ENCODE assay signal across 9 cellular contexts in genomic region chr9:93666279-93666784, GRCh38.
"Had no signal": no experiment of that assay in that cellular context is flagged by ENCODE, and none has a peak within 500 bp of the region (broad histone marks: within the 10 kb centered on the region; RNA-seq: fewer than 3 reads in every experiment).

No MANE protein-coding gene starts in this region.

- H3K9ac ChIP-seq: parathyroid adenoma had no signal

- H3K27me3 ChIP-seq: stomach had no signal

- H3K27ac ChIP-seq: parathyroid adenoma, skin epidermis, stomach, thoracic aorta had no signal

- H3K79me2 ChIP-seq: parathyroid adenoma had no signal

- DNase-seq: activated CD4-positive, alpha-beta T cell treated with anti-CD3 and anti-CD28 coated beads for 48 hours; mesenchymal stem cell; retina; SIG-M5; stomach had no signal

- H3K4me1 ChIP-seq: parathyroid adenoma, stomach had no signal

- H3K4me3 ChIP-seq: skin epidermis, stomach, thoracic aorta had no signal

- ATAC-seq: left lobe of liver had no signal

- H2AFZ ChIP-seq: parathyroid adenoma had no signal

- H3K9me3 ChIP-seq: stomach, thoracic aorta had no signal
